ENCODE assay signal across 2 cellular contexts in genomic region chr5:173047838-173048105, GRCh38.
TF ChIP-seq lines count a peak whose summit lies in the region.

No MANE protein-coding gene starts in this region.

TF ChIP-seq in GM23338, 12 proteins besides CTCF, POLR2A, EP300 and RAD21:
- TF ChIP-seq JUNB (IDR thresholded peaks at IDR 0.05; ENCODE audit: unreplicated experiment) (no peak), CREB1 (CRISPR knock-in tag; IDR thresholded peaks at IDR 0.05; ENCODE audit: low read depth) (no peak), NANOG (IDR thresholded peaks at IDR 0.05; ENCODE audit: borderline replicate concordance) (no peak), EZH2phosphoT487 (IDR thresholded peaks at IDR 0.05; ENCODE audit: unreplicated experiment) (no peak), ZNF331 (CRISPR knock-in tag; IDR thresholded peaks at IDR 0.05; ENCODE audit: low read depth) (no peak), POLR2AphosphoS5 (IDR thresholded peaks at IDR 0.05; ENCODE audit: low read depth) (no peak), EZH2 (IDR thresholded peaks at IDR 0.05; ENCODE audit: low read depth, unreplicated experiment) (no peak), STAT1 (IDR thresholded peaks at IDR 0.05; ENCODE audit: unreplicated experiment) (no peak), ETS1 (IDR thresholded peaks at IDR 0.05) (no peak), ZNF462 (CRISPR knock-in tag; IDR thresholded peaks at IDR 0.05) (no peak), ZNF114 (CRISPR knock-in tag; IDR thresholded peaks at IDR 0.05) (no peak)
- TF ChIP-seq, protein P1, sequence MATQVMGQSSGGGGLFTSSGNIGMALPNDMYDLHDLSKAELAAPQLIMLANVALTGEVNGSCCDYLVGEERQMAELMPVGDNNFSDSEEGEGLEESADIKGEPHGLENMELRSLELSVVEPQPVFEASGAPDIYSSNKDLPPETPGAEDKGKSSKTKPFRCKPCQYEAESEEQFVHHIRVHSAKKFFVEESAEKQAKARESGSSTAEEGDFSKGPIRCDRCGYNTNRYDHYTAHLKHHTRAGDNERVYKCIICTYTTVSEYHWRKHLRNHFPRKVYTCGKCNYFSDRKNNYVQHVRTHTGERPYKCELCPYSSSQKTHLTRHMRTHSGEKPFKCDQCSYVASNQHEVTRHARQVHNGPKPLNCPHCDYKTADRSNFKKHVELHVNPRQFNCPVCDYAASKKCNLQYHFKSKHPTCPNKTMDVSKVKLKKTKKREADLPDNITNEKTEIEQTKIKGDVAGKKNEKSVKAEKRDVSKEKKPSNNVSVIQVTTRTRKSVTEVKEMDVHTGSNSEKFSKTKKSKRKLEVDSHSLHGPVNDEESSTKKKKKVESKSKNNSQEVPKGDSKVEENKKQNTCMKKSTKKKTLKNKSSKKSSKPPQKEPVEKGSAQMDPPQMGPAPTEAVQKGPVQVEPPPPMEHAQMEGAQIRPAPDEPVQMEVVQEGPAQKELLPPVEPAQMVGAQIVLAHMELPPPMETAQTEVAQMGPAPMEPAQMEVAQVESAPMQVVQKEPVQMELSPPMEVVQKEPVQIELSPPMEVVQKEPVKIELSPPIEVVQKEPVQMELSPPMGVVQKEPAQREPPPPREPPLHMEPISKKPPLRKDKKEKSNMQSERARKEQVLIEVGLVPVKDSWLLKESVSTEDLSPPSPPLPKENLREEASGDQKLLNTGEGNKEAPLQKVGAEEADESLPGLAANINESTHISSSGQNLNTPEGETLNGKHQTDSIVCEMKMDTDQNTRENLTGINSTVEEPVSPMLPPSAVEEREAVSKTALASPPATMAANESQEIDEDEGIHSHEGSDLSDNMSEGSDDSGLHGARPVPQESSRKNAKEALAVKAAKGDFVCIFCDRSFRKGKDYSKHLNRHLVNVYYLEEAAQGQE (IDR thresholded peaks at IDR 0.05; ENCODE audit: unreplicated experiment) = no peak
TF ChIP-seq in GM23338: peak in this region for 0.

TF ChIP-seq in H1, 55 proteins besides CTCF, POLR2A, EP300 and RAD21:
- TF ChIP-seq SRF (IDR thresholded peaks at IDR 0.05; ENCODE audit: low read depth, low read length) (no peak), SAP30 (IDR thresholded peaks at IDR 0.05; ENCODE audit: insufficient read depth, insufficient replicate concordance, low read length) (no peak), BCL11A (IDR thresholded peaks at IDR 0.05; ENCODE audit: low read depth in 2 of 2, low read length in 2 of 2) (no peak), CBX8 (IDR thresholded peaks at IDR 0.05; ENCODE audit: borderline replicate concordance, low read depth, low read length) (no peak), POLR2AphosphoS5 (IDR thresholded peaks at IDR 0.05; ENCODE audit: low read depth, low read length) (no peak), CTBP2 (IDR thresholded peaks at IDR 0.05; ENCODE audit: borderline replicate concordance, insufficient read depth, insufficient read length, low read length) (no peak), KDM1A (IDR thresholded peaks at IDR 0.05; ENCODE audit: borderline replicate concordance, low read length) (no peak), TCF12 (IDR thresholded peaks at IDR 0.05; ENCODE audit: low read depth, low read length) (no peak), POU5F1 (IDR thresholded peaks at IDR 0.05; ENCODE audit: low read depth, low read length) (no peak), MAFK (IDR thresholded peaks at IDR 0.05; ENCODE audit: low read depth, low read length) (no peak), HDAC6 (IDR thresholded peaks at IDR 0.05; ENCODE audit: low read depth, low read length) (no peak), ZNF274 (IDR thresholded peaks at IDR 0.05; ENCODE audit: borderline replicate concordance, extremely low read depth, low read length) (no peak), NRF1 (IDR thresholded peaks at IDR 0.05; ENCODE audit: low read depth, low read length) (no peak), PHF8 (conservative IDR thresholded peaks at IDR 0.05; ENCODE audit: low read depth, low read length) (no peak)
